In the genomic region with DNA sequence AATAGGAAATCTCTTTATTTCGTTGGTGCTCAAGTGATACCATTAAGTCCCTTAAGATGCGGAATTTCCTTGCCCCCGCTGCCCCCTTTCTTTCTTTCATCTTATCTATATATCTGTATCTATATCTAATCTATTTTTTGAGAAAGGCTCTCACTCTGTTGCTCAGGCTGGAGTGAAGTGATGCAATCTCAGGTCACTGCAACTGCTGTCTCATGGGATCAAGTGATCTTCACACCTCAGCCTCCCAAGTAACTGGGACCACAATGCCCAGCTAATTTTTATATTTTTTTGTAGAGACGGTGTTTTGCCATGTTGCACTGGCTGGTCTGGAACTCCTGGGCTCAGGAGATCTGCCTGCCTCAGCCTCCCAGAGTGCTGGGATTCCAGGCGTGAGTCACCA, we compare ENCODE assay signal across 16 cellular contexts.
DNase-seq lines count a peak whose midpoint lies in the region; ATAC-seq lines count a peak whose summit lies in the region.
"Had no signal": no experiment of that assay in that cellular context is flagged by ENCODE, and none has a peak within 500 bp of the region (broad histone marks: within the 10 kb centered on the region; RNA-seq: fewer than 3 reads in every experiment).

No MANE protein-coding gene starts in this region.

- no CpG with 5 or more reads among the region's 5 CpGs for WGBS in mesendoderm (ENCODE audit: extremely low coverage, insufficient coverage, low lambda C conversion rate)

- H3K4ac ChIP-seq in mesendoderm (ENCODE audit: low read depth, low read length), result no peak overlapping the region

- H3K56ac ChIP-seq in mesendoderm (ENCODE audit: low read length), result no peak overlapping the region

- no peak for ATAC-seq in activated T-cell treated with anti-CD3 and anti-CD28 coated beads, Interleukin-2, amount 50 U/mL, for 72 hours (replicated peaks in 1 of 2)
- ATAC-seq in activated T-cell treated with anti-CD3 and anti-CD28 coated beads, Interleukin-2, amount 50 U/mL, for 4 hours, result no peak
- ATAC-seq in activated T-helper 17 cell treated with anti-CD3 and anti-CD28 coated beads, Interleukin-2, amount 50 U/mL, for 72 hours (replicated peaks), result no peak
- ATAC-seq: GM12878 had no signal

- no peak overlapping the region for H3K18ac ChIP-seq in mesendoderm (ENCODE audit: low read length)

- no peaks in the 10 kb centered on the region for H3K27me3 Mint-ChIP-seq in activated T-cell treated with anti-CD3 and anti-CD28 coated beads, Interleukin-2, amount 50 U/mL, for 72 hours (ENCODE audit: low read depth)
- H3K27me3 Mint-ChIP-seq in activated T-cell treated with anti-CD3 and anti-CD28 coated beads, Interleukin-2, amount 50 U/mL, for 4 hours (ENCODE audit: low read depth), result no peaks in the 10 kb centered on the region
- H3K27me3 Mint-ChIP-seq in activated T-helper 17 cell treated with anti-CD3 and anti-CD28 coated beads, Interleukin-2, amount 50 U/mL, for 72 hours, result no peaks in the 10 kb centered on the region
- H3K27me3 Mint-ChIP-seq: CD4-positive, alpha-beta memory T cell had no signal

- no peak for DNase-seq in activated T-cell treated with anti-CD3 and anti-CD28 coated beads, Interleukin-2, amount 50 U/mL, for 72 hours
- DNase-seq in activated T-cell treated with anti-CD3 and anti-CD28 coated beads, Interleukin-2, amount 50 U/mL, for 4 hours, result no peak
- DNase-seq in mesendoderm (peak; percentile 28), NCI-H748 (lab: John Stamatoyannopoulos, UW; ENCODE audit: unreplicated experiment) (no peak)
- no peak for DNase-seq in activated naive CD4-positive, alpha-beta T cell treated with anti-CD3 and anti-CD28 coated beads, Interleukin-2, amount 50 U/mL, for 16 hours
- no peak for DNase-seq in activated naive CD4-positive, alpha-beta T cell (lab: John Stamatoyannopoulos, UW)
- DNase-seq: 8988T; CD4-positive, alpha-beta memory T cell; DMS79 treated with DMSO at 0.1 percent for 48 hours; HCEC 1CT; IMR-90 had no signal

- H2AK5ac ChIP-seq in mesendoderm (ENCODE audit: low read length), result no peak overlapping the region

- no peak overlapping the region for H2BK120ac ChIP-seq in mesendoderm (ENCODE audit: low read depth, low read length)

- H3K4me3 ChIP-seq in mesendoderm (ENCODE audit: low read length), result no peak overlapping the region
- H3K4me3 ChIP-seq: BLaER1, GM12878 had no signal

- no peak overlapping the region for H2BK15ac ChIP-seq in mesendoderm (replicated peaks; ENCODE audit: low read depth)

- H3K27ac Mint-ChIP-seq in activated T-cell treated with anti-CD3 and anti-CD28 coated beads, Interleukin-2, amount 50 U/mL, for 72 hours, result peak overlapping the region; percentile 78
- peak overlapping the region; percentile 56 for H3K27ac Mint-ChIP-seq in activated T-helper 17 cell treated with anti-CD3 and anti-CD28 coated beads, Interleukin-2, amount 50 U/mL, for 72 hours
- H3K27ac Mint-ChIP-seq: CD14-positive monocyte had no signal

- H3K4me1 ChIP-seq in mesendoderm (ENCODE audit: control insufficient read depth, low read depth, low read length), result no peaks in the 10 kb centered on the region
- H3K4me1 ChIP-seq: BLaER1 had no signal

- H3K9me3 Mint-ChIP-seq in activated T-cell treated with anti-CD3 and anti-CD28 coated beads, Interleukin-2, amount 50 U/mL, for 72 hours, result peaks cover 1 to 5% of the 10 kb centered on the region in 2 donors
- H3K9me3 Mint-ChIP-seq in activated T-cell treated with anti-CD3 and anti-CD28 coated beads, Interleukin-2, amount 50 U/mL, for 4 hours, result no peaks in the 10 kb centered on the region
- no peaks in the 10 kb centered on the region for H3K9me3 Mint-ChIP-seq in activated T-helper 17 cell treated with anti-CD3 and anti-CD28 coated beads, Interleukin-2, amount 50 U/mL, for 72 hours

- H3K4me3 Mint-ChIP-seq in activated T-cell treated with anti-CD3 and anti-CD28 coated beads, Interleukin-2, amount 50 U/mL, for 72 hours, result no peak overlapping the region
- no peak overlapping the region for H3K4me3 Mint-ChIP-seq in activated T-cell treated with anti-CD3 and anti-CD28 coated beads, Interleukin-2, amount 50 U/mL, for 4 hours
- no peak overlapping the region for H3K4me3 Mint-ChIP-seq in activated T-helper 17 cell treated with anti-CD3 and anti-CD28 coated beads, Interleukin-2, amount 50 U/mL, for 72 hours
- H3K4me3 Mint-ChIP-seq: CD14-positive monocyte; CD4-positive, alpha-beta memory T cell had no signal

- no peak overlapping the region for H3K27ac ChIP-seq in mesendoderm (ENCODE audit: low read depth, low read length)
- H3K27ac ChIP-seq: BLaER1, HL-60 had no signal

- H3K9ac ChIP-seq in mesendoderm (ENCODE audit: low read length), result no peak overlapping the region
- H3K9ac ChIP-seq: BLaER1 had no signal

- no peaks in the 10 kb centered on the region for H3K27me3 ChIP-seq in mesendoderm (ENCODE audit: insufficient read depth, low read length, poor library complexity)
- H3K27me3 ChIP-seq: BLaER1 had no signal

- no peaks in the 10 kb centered on the region for H3K79me1 ChIP-seq in mesendoderm (ENCODE audit: low read length)

- H3K36me3 ChIP-seq in mesendoderm (ENCODE audit: control insufficient read depth, insufficient read depth, low read length), result no peaks in the 10 kb centered on the region
- H3K36me3 ChIP-seq: BLaER1 had no signal

- H3K4me2 ChIP-seq in mesendoderm (ENCODE audit: low read length), result no peak overlapping the region
- H3K4me2 ChIP-seq: BLaER1 had no signal

- H4K5ac ChIP-seq in mesendoderm (ENCODE audit: low read length), result no peak overlapping the region

- H3K79me2 ChIP-seq in mesendoderm (ENCODE audit: control insufficient read depth, insufficient read depth, low read length), result no peaks in the 10 kb centered on the region

- H3K23ac ChIP-seq in mesendoderm (ENCODE audit: low read length), result no peak overlapping the region

- no peak overlapping the region for H2BK5ac ChIP-seq in mesendoderm (ENCODE audit: low read length)

- peaks cover 3 to 4% of the 10 kb centered on the region in 2 donors for H3K36me3 Mint-ChIP-seq in activated T-cell treated with anti-CD3 and anti-CD28 coated beads, Interleukin-2, amount 50 U/mL, for 72 hours (ENCODE audit: insufficient read depth in 2 of 2)
- H3K36me3 Mint-ChIP-seq in activated T-cell treated with anti-CD3 and anti-CD28 coated beads, Interleukin-2, amount 50 U/mL, for 4 hours (ENCODE audit: insufficient read depth), result no peaks in the 10 kb centered on the region
- peaks cover 9% of the 10 kb centered on the region for H3K36me3 Mint-ChIP-seq in activated T-helper 17 cell treated with anti-CD3 and anti-CD28 coated beads, Interleukin-2, amount 50 U/mL, for 72 hours (ENCODE audit: low read depth)
- H3K36me3 Mint-ChIP-seq: CD14-positive monocyte; CD4-positive, alpha-beta memory T cell had no signal

- peaks cover 55% of the 10 kb centered on the region for H3K4me1 Mint-ChIP-seq in activated T-cell treated with anti-CD3 and anti-CD28 coated beads, Interleukin-2, amount 50 U/mL, for 72 hours (ENCODE audit: low read depth)
- H3K4me1 Mint-ChIP-seq in activated T-cell treated with anti-CD3 and anti-CD28 coated beads, Interleukin-2, amount 50 U/mL, for 4 hours (ENCODE audit: low read depth), result peaks cover 29% of the 10 kb centered on the region
- H3K4me1 Mint-ChIP-seq in activated T-helper 17 cell treated with anti-CD3 and anti-CD28 coated beads, Interleukin-2, amount 50 U/mL, for 72 hours, result peaks cover 42% of the 10 kb centered on the region
- H3K4me1 Mint-ChIP-seq: CD14-positive monocyte had no signal

- H4K8ac ChIP-seq in mesendoderm (ENCODE audit: low read depth, low read length), result no peak overlapping the region
